14 cellular contexts compared by ENCODE assay signal in the genomic region with DNA sequence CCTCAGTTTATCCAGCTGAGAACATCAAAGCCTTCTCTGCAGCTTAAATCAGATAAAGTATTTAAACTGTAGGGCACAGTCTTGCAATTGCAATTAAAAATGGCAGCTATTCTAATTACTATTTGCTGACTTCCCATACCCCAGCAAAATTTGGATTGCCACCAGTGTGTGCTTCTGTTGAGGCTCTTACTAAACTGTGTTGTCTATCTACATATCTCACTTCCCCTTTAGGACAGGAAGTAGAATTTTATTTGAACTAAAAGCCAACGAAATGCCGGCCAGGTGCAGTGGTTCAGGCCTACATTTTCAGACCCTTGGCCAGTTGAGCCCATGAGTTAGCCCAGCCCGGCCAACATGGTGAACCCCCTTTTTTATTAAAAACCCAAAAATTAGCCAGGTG. TPM values are rescaled to one million over a fixed set of nuclear protein-coding genes. Genes with fewer than 3 reads are reported as not detected.
DNase-seq lines count a peak whose midpoint lies in the region; ATAC-seq and TF ChIP-seq lines count a peak whose summit lies in the region.
"Had no signal": no experiment of that assay in that cellular context is flagged by ENCODE, and none has a peak within 500 bp of the region (broad histone marks: within the 10 kb centered on the region; RNA-seq: fewer than 3 reads in every experiment).

No MANE protein-coding gene starts in this region.

- no peak overlapping the region for H3K56ac ChIP-seq in H9 (ENCODE audit: insufficient read length, low read depth, low read length)

- CTCF ChIA-PET in CD4-positive, alpha-beta memory T cell (lab: Charles Lee; ENCODE audit: partially characterized antibody): interaction anchor here (1.5 to 2.1 kb wide), 2 partner anchors 8 to 535 kb away, joined by 4 read pairs; no protein-coding TSS in a partner anchor

- POLR2A ChIA-PET in CD4-positive, alpha-beta memory T cell (lab: Charles Lee; ENCODE audit: partially characterized antibody): no interaction called here

- H2BK12ac ChIP-seq in H9 (ENCODE audit: insufficient read length, low read depth, low read length): no peak overlapping the region

- ATAC-seq in GM19452 (IDR thresholded peaks at IDR 0.05; ENCODE audit: unreplicated experiment) (peak; percentile 96), HG02973 (IDR thresholded peaks at IDR 0.05; ENCODE audit: unreplicated experiment) (peak; percentile 94)
- ATAC-seq: activated T-cell treated with anti-CD3 and anti-CD28 coated beads, Interleukin-2, amount 50 U/mL, for 4 hours; gastrocnemius medialis had no signal

- peaks cover 6 to 12% of the 10 kb centered on the region in 2 donors for H3K27me3 Mint-ChIP-seq in CD4-positive, alpha-beta memory T cell
- H3K27me3 Mint-ChIP-seq in H9 (ENCODE audit: low read depth): peaks cover 7% of the 10 kb centered on the region

- H3K9me3 Mint-ChIP-seq in CD4-positive, alpha-beta memory T cell: peaks cover 0 to 2% (median 0%) of the 10 kb centered on the region in 8 donors
- no peaks in the 10 kb centered on the region for H3K9me3 Mint-ChIP-seq in H9
- H3K9me3 Mint-ChIP-seq: activated T-cell treated with anti-CD3 and anti-CD28 coated beads, Interleukin-2, amount 50 U/mL, for 4 hours; central memory CD8-positive, alpha-beta T cell had no signal

- no peak overlapping the region for H3K4me3 Mint-ChIP-seq in CD4-positive, alpha-beta memory T cell
- no peak overlapping the region for H3K4me3 Mint-ChIP-seq in H9
- H3K4me3 Mint-ChIP-seq: activated T-cell treated with anti-CD3 and anti-CD28 coated beads, Interleukin-2, amount 50 U/mL, for 4 hours; central memory CD8-positive, alpha-beta T cell had no signal

- H3K4me1 Mint-ChIP-seq in CD4-positive, alpha-beta memory T cell: no peaks in the 10 kb centered on the region
- H3K4me1 Mint-ChIP-seq in H9: no peaks in the 10 kb centered on the region
- H3K4me1 Mint-ChIP-seq: central memory CD8-positive, alpha-beta T cell had no signal

- H3K9me3 ChIP-seq in prostate gland (no peaks in the 10 kb centered on the region), H9 (ENCODE audit: control insufficient read depth, low read depth, low read length) (no peaks in the 10 kb centered on the region)
- no peaks in the 10 kb centered on the region for H3K9me3 ChIP-seq in CD4-positive, alpha-beta memory T cell (ENCODE audit: control insufficient read depth in 1 of 2, low read length in 2 of 2)
- H3K9me3 ChIP-seq: gastrocnemius medialis had no signal

- no peak overlapping the region for H3K27ac ChIP-seq in prostate gland
- H3K27ac ChIP-seq in CD4-positive, alpha-beta memory T cell (ENCODE audit: low read depth, low read length): no peak overlapping the region
- no peak overlapping the region for H3K27ac ChIP-seq in H9 (ENCODE audit: insufficient read length, low read depth, low read length)
- H3K27ac ChIP-seq: gastrocnemius medialis had no signal

- no peak overlapping the region for H2BK5ac ChIP-seq in H9 (ENCODE audit: insufficient read length, low read length)

- no peak overlapping the region for H2AK5ac ChIP-seq in H9 (ENCODE audit: insufficient read length, low read length)

- no peaks in the 10 kb centered on the region for H3K79me1 ChIP-seq in H9 (ENCODE audit: insufficient read depth, low read depth, low read length, poor library complexity, severe bottlenecking)

- no peaks in the 10 kb centered on the region for H4K20me1 ChIP-seq in H9 (ENCODE audit: control insufficient read depth, insufficient read depth, insufficient read length)

- H4K8ac ChIP-seq in H9 (replicated peaks; ENCODE audit: insufficient read length, low read depth, low read length): no peak overlapping the region

- H3K36me3 Mint-ChIP-seq in CD4-positive, alpha-beta memory T cell: no peaks in the 10 kb centered on the region
- H3K36me3 Mint-ChIP-seq in H9 (ENCODE audit: insufficient read depth in 1 of 3, low read depth in 3 of 3): no peaks in the 10 kb centered on the region

- no peak overlapping the region for H2BK15ac ChIP-seq in H9 (ENCODE audit: low read depth, low read length)

- no peak overlapping the region for H3K4me3 ChIP-seq in GM12865 (ENCODE audit: low read depth, low read length)
- no peak overlapping the region for H3K4me3 ChIP-seq in prostate gland
- H3K4me3 ChIP-seq in CD4-positive, alpha-beta memory T cell (ENCODE audit: low read length in 2 of 2): no peak overlapping the region
- H3K4me3 ChIP-seq: gastrocnemius medialis had no signal

- H3K23me2 ChIP-seq in H9 (ENCODE audit: insufficient read length, low read depth, low read length, poor library complexity, severe bottlenecking): no peaks in the 10 kb centered on the region

- no peak overlapping the region for H3T11ph ChIP-seq in H9 (ENCODE audit: low read length)

- H4K91ac ChIP-seq in H9 (ENCODE audit: insufficient read length, low read depth, low read length): no peak overlapping the region

- no peak overlapping the region for H3K4ac ChIP-seq in H9 (ENCODE audit: low read depth, low read length)

- H4K5ac ChIP-seq in H9 (ENCODE audit: insufficient read length, low read depth, low read length): no peak overlapping the region

- H3K27me3 ChIP-seq in prostate gland (replicated peaks; ENCODE audit: insufficient read depth) (no peaks in the 10 kb centered on the region), H9 (ENCODE audit: insufficient read depth, low read length) (no peaks in the 10 kb centered on the region)
- H3K27me3 ChIP-seq in CD4-positive, alpha-beta memory T cell (ENCODE audit: insufficient read depth, low read length): no peaks in the 10 kb centered on the region
- H3K27me3 ChIP-seq: gastrocnemius medialis had no signal

- TF ChIP-seq CTCF in GM12865 (IDR thresholded peaks at IDR 0.05; ENCODE audit: insufficient read depth, low read depth, low read length, missing control alignments): no peak
- no peak for TF ChIP-seq CTCF in prostate gland (IDR thresholded peaks at IDR 0.05)
- TF ChIP-seq CTCF in H9 (conservative IDR thresholded peaks at IDR 0.05): no peak

- WGBS in prostate gland: 72% methylated on average over 3 of the region's 3 CpGs
- WGBS in H9 (ENCODE audit: extremely low coverage, insufficient read length, low lambda C conversion rate): no CpG with 5 or more reads among the region's 3 CpGs

- H2AFZ ChIP-seq in H9 (ENCODE audit: low read length): no peak overlapping the region

- no peak overlapping the region for H3K4me2 ChIP-seq in H9 (ENCODE audit: insufficient read depth, insufficient read length, low read length)

- intact Hi-C loops in prostate gland (cut with DNase I): no loop called here
- intact Hi-C loops in CD4-positive, alpha-beta memory T cell (cut with micrococcal nuclease): no loop called here
- intact Hi-C loops in head of caudate nucleus (cut with DNase I): no loop called here

- no peak overlapping the region for H2BK20ac ChIP-seq in H9 (ENCODE audit: low read depth, low read length, poor library complexity, severe bottlenecking)

- H3K23ac ChIP-seq in H9 (ENCODE audit: insufficient read length, low read depth, low read length): no peak overlapping the region

- H3K14ac ChIP-seq in H9 (ENCODE audit: insufficient read depth, low read length): no peak overlapping the region

- no peak overlapping the region for H3K9ac ChIP-seq in H9 (ENCODE audit: extremely low read depth, insufficient read length, low read length)

- no peak overlapping the region for H3K18ac ChIP-seq in H9 (ENCODE audit: insufficient read length, low read depth, low read length)

- TF ChIP-seq POLR2A in prostate gland (IDR thresholded peaks at IDR 0.05): no peak

- no peak overlapping the region for H3K27ac Mint-ChIP-seq in CD4-positive, alpha-beta memory T cell
- H3K27ac Mint-ChIP-seq in H9: no peak overlapping the region

- H3K4me1 ChIP-seq in prostate gland (replicated peaks): no peaks in the 10 kb centered on the region
- H3K4me1 ChIP-seq in CD4-positive, alpha-beta memory T cell (ENCODE audit: insufficient read depth, low read length): no peaks in the 10 kb centered on the region
- no peaks in the 10 kb centered on the region for H3K4me1 ChIP-seq in H9 (ENCODE audit: insufficient read depth, low read length)
- H3K4me1 ChIP-seq: gastrocnemius medialis had no signal

- no peaks in the 10 kb centered on the region for H3K79me2 ChIP-seq in H9 (ENCODE audit: insufficient read depth, low read length)

- DNase-seq in GM12865 (ENCODE audit: low read depth): peak; percentile 83
- DNase-seq in MV-4-11 (lab: John Stamatoyannopoulos, UW): peak; percentile 85
- DNase-seq in prostate gland (ENCODE audit: low spot score): no peak
- DNase-seq in CD4-positive, alpha-beta memory T cell: no peak
- no peak for DNase-seq in H9
- DNase-seq in head of caudate nucleus: no peak
- DNase-seq: activated T-cell treated with anti-CD3 and anti-CD28 coated beads, Interleukin-2, amount 50 U/mL, for 4 hours; gastrocnemius medialis; NCI-H187 had no signal

- H3K36me3 ChIP-seq in prostate gland: no peaks in the 10 kb centered on the region
- H3K36me3 ChIP-seq in CD4-positive, alpha-beta memory T cell (ENCODE audit: insufficient read depth, low read length): no peaks in the 10 kb centered on the region
- H3K36me3 ChIP-seq: gastrocnemius medialis had no signal

- no peak overlapping the region for H2BK120ac ChIP-seq in H9 (ENCODE audit: low read depth, low read length, poor library complexity, severe bottlenecking)

RNA-seq across cellular contexts. Expression of gene SAA4, which starts 7.1 kb away (rescaled TPM):
- not detected for total RNA-seq in prostate gland
- total RNA-seq in CD4-positive, alpha-beta memory T cell: not detected
- not detected for polyA plus RNA-seq in CD4-positive, alpha-beta memory T cell
- not detected in 2 replicates for total RNA-seq in H9 (2021)
- total RNA-seq: activated T-cell treated with anti-CD3 and anti-CD28 coated beads, Interleukin-2, amount 50 U/mL, for 4 hours; SK-MEL-5 had no signal
- polyA plus RNA-seq: BJ had no signal

RNA-seq across cellular contexts. Expression of gene SAA2, which starts 19.0 kb away (rescaled TPM):
- total RNA-seq in prostate gland: 1 to 10 TPM; 4.7 to 7.9 TPM
- not detected for total RNA-seq in CD4-positive, alpha-beta memory T cell
- not detected for polyA plus RNA-seq in CD4-positive, alpha-beta memory T cell
- not detected in 2 replicates for total RNA-seq in H9 (2021)
- total RNA-seq: SK-MEL-5 had no signal

RNA-seq across cellular contexts. Expression of gene SAA1, which starts 36.6 kb away (rescaled TPM):
- 10 to 100 TPM in 1 of 2 donors, not detected in 1; 64.1 TPM for total RNA-seq in prostate gland
- not detected for total RNA-seq in CD4-positive, alpha-beta memory T cell
- not detected for polyA plus RNA-seq in CD4-positive, alpha-beta memory T cell
- not detected in 2 replicates for total RNA-seq in H9 (2021)

RNA-seq across cellular contexts. Expression of gene MRGPRX4, which starts 56.9 kb away (rescaled TPM):
- total RNA-seq in prostate gland (not detected), H9 (2021) (not detected in 2 replicates)
- not detected for total RNA-seq in CD4-positive, alpha-beta memory T cell
- not detected for polyA plus RNA-seq in CD4-positive, alpha-beta memory T cell
- total RNA-seq: activated T-cell treated with anti-CD3 and anti-CD28 coated beads, Interleukin-2, amount 50 U/mL, for 4 hours; gastrocnemius medialis had no signal
- polyA plus RNA-seq: BJ had no signal

Comparison
In these comparisons a context has a peak if more than half of its experiments do, and no peak if none do; other contexts are left out.
1. DNase-seq: peak in GM12865 (single experiment) and MV-4-11 (single experiment); none in prostate gland (single experiment), CD4-positive, alpha-beta memory T cell (0 of 5), H9 (single experiment) and head of caudate nucleus (0 of 42).